ENCODE assay signal across 8 cellular contexts in the genomic region with DNA sequence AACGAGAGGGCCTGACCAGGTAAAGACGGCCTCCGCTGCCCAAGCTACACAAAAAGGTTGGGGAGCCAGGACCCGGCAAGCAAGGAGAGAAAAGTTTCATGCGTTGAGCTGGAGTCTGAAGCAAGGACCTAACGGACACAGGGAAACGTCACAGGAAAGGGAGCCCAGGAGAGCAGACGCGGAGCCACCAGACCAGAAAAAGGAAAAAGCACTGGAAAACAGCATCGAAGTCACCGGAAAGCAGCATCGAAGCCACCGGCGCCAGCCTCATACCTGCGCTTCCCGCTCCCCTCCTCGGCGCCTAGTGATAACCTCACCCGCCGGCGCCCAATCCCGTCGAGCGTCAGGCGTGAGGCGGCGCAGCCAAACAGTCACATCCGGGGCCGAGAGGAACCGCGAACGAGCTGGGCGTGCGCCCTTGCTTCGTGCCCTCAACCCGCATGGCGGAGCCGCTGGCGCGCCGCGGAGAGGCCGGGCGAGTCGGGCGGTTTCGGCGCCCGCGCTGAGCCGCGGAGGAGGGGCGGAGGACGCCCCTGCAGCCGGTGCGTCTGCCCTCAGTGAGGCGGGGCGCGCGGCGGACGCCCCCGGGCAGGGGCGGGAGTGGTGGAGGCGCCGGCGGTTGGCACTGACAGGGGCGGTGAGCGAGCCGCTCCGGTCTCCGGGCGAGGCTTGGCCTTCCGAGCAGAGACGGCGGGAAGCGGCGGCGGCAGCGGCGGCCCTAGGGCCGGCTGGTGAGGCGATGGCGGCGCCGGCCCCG. TPM values are rescaled to one million over a fixed set of nuclear protein-coding genes. Genes with fewer than 3 reads are reported as not detected.
DNase-seq lines count a peak whose midpoint lies in the region; ATAC-seq and TF ChIP-seq lines count a peak whose summit lies in the region.

A gene with protein sequence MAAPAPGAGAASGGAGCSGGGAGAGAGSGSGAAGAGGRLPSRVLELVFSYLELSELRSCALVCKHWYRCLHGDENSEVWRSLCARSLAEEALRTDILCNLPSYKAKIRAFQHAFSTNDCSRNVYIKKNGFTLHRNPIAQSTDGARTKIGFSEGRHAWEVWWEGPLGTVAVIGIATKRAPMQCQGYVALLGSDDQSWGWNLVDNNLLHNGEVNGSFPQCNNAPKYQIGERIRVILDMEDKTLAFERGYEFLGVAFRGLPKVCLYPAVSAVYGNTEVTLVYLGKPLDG (plus strand): TSS at position 415 of the 757 bp plus-strand sequence. CDS start 325 bp downstream, at position 740.
A gene (minus strand): TSS at position 309 of the 757 bp plus-strand sequence. CDS start 7,079 bp downstream, outside the sequence.

- ATAC-seq in GM21360 (IDR thresholded peaks at IDR 0.05; ENCODE audit: unreplicated experiment) (peak; percentile 91), lung (ENCODE audit: insufficient read depth, low FRiP score) (peak; percentile 97)

- peaks cover 0 to 2% of the 10 kb centered on the region in 2 donors for H3K36me3 ChIP-seq in lung (ENCODE audit: control insufficient read depth in 2 of 2, insufficient read depth in 2 of 2, low read length in 2 of 2)

- no peaks in the 10 kb centered on the region for H3K27me3 ChIP-seq in lung (ENCODE audit: control insufficient read depth, insufficient read depth)

- peak within 1 kb of the TSS; percentile 95 for H3K4me3 ChIP-seq in lung

- peaks cover 7 to 8% of the 10 kb centered on the region in 2 donors for H3K4me1 ChIP-seq in lung (ENCODE audit: control insufficient read depth in 2 of 2, insufficient read depth in 2 of 2, low read length in 2 of 2)

- no peak for TF ChIP-seq CTCF in lung (IDR thresholded peaks at IDR 0.05; ENCODE audit: control extremely low read depth, extremely low read depth)

- DNase-seq in COLO829 (ENCODE audit: low spot score) (peak; percentile 94), HT-29 (ENCODE audit: low spot score) (peak; percentile 94), lung (ENCODE audit: low spot score) (peak; percentile 95)
- DNase-seq in NK-92 treated with Interleukin-12 subunit alpha and Interleukin-12 subunit beta, amount 100 ng/mL, for 24 hours (lab: John Stamatoyannopoulos, UW), result peak; percentile 94
- peak; percentile 96 for DNase-seq in activated CD8-positive, alpha-beta memory T cell treated with anti-CD3 and anti-CD28 coated beads for 24 hours
- peak; percentile 96 for DNase-seq in effector CD4-positive, alpha-beta T cell
- peak; percentile 90 to 93 (median 93) for DNase-seq in stimulated activated CD4-positive, alpha-beta T cell treated with anti-CD3 and anti-CD28 coated beads, TNF-alpha, amount 100 ng/mL, for 24 hours (ENCODE audit: low read depth in 3 of 3)

- H3K9me3 ChIP-seq in lung (ENCODE audit: control insufficient read depth in 2 of 2, insufficient read depth in 1 of 2, low read length in 1 of 2), result no peaks in the 10 kb centered on the region

- H3K27ac ChIP-seq in lung (ENCODE audit: low read depth in 1 of 2, low read length in 1 of 2), result peak within 1 kb of the TSS; percentile 87 to 98

- WGBS in lung, 2 donors, result 1% methylated on average over 67 to 87 of the region's 87 CpGs

RNA-seq across cellular contexts. Expression of the first gene that starts in this region (rescaled TPM):
- 10.6 and 12.7 TPM in 2 replicates for total RNA-seq in HT-29 (2014; rRNA removed; shearing (Covaris generic))
- total RNA-seq in lung, result 10 to 100 TPM in 1 of 2 donors, 1 to 10 TPM in 1; 7.0 to 10.2 TPM
- 1 to 10 TPM; 3.7 to 4.8 TPM for polyA plus RNA-seq in lung

RNA-seq across cellular contexts. Expression of the second gene that starts in this region (rescaled TPM):
- total RNA-seq in HT-29 (2014; rRNA removed; shearing (Covaris generic)), result 4.2 and 5.3 TPM in 2 replicates
- total RNA-seq in lung, result 1 to 10 TPM; 6.3 to 9.5 TPM
- 10 to 100 TPM in 1 of 2 donors, 1 to 10 TPM in 1; 9.5 to 17.4 TPM for polyA plus RNA-seq in lung

Comparison
In these comparisons a context has a peak if more than half of its experiments do, and no peak if none do; other contexts are left out.
1. Peak in every context shown above with its lines: DNase-seq, ATAC-seq, H3K4me3 ChIP-seq and H3K27ac ChIP-seq.